18 cellular contexts compared by ENCODE assay signal in the genomic region with DNA sequence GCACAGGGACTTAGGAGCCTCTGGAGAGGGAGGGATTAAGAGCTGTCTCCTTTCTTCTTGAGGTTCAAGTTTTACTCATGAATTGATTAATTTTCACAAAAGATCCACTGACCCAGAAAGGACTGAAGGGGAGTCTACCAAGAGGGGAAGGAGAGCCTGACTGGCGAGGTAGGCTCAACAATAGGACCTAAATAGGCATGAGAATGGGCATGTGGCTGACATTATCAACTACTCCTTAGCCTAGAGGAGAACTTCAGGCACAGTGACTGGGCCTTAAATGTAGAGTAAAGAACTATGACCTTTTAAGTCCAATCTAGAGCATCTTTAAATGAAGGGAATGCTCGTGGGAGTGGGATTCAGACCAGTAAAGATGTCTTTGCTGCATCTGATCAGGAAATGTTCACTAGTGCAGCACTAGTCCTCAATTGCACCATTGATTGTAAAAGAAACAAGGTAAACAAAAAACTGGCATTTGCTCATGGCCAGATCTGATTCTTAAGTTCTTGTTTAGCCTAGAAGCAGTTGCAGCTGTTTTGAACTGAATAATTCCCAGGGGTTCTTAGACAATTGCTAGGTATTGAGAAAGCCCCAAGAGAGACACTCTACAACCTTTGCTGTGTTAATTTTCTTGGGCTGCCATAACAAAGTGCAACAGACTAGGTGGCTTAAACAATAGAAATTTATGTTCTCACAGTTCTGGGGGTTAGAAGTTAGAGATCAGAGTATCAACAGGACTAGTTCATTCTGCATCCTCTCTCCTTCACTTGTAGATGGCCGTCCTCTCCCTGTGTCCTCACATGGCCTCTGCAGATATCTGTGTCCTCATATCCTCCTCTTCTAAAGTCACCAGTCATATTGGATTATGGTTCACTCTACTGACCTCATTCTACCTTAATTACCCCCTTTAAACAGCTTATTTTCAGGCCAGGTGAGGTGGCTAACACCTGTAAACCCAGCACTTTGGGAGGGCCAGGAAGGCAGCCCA.
A peak's percentile ranks its signal among the peaks of the same experiment; 100 is the strongest.
DNase-seq lines count a peak whose midpoint lies in the region; ATAC-seq, FAIRE-seq and TF ChIP-seq lines count a peak whose summit lies in the region.
"Had no signal": no experiment of that assay in that cellular context is flagged by ENCODE, and none has a peak within 500 bp of the region (broad histone marks: within the 10 kb centered on the region; RNA-seq: fewer than 3 reads in every experiment).

No MANE protein-coding gene starts in this region.

- H3K27me3 Mint-ChIP-seq in GM23338 (ENCODE audit: insufficient read depth, low read depth, poor library complexity) (peaks cover 6% of the 10 kb centered on the region), endodermal cell (ENCODE audit: insufficient read depth) (no peaks in the 10 kb centered on the region)
- H3K27me3 Mint-ChIP-seq in stimulated activated memory B cell treated with anti-CD40 and anti-IgM and Interleukin-4, amounts not matched to agents 10 μg/mL and 1 μg/mL and 100 μg/mL, for 72 hours = peaks cover 13% of the 10 kb centered on the region

- DNase-seq in GM23338 (ENCODE audit: low spot score) (no peak), LNCaP clone FGC (ENCODE audit: low read depth) (peak; percentile 3), NCI-H69 (lab: John Stamatoyannopoulos, UW) (peak; percentile 60), endodermal cell (no peak), NCI-H2029 treated with DMSO at 0.1 percent for 48 hours (lab: John Stamatoyannopoulos, UW) (no peak), H54 (ENCODE audit: insufficient read length, low spot score) (no peak)
- no peak for DNase-seq in activated CD4-positive, alpha-beta T cell treated with anti-CD3 and anti-CD28 coated beads, Interleukin-2, amount 50 U/mL, for 4 hours
- DNase-seq: C1 segment of cervical spinal cord; Calu3; CD4-positive, alpha-beta T cell; DMS 273 treated with DMSO at 0.1 percent for 48 hours; GM23248 had no signal

- no peak overlapping the region for H3K4me2 ChIP-seq in GM23338

- H3K4me1 Mint-ChIP-seq in GM23338 (peaks cover 28% of the 10 kb centered on the region), endodermal cell (peaks cover 48% of the 10 kb centered on the region)
- H3K4me1 Mint-ChIP-seq in stimulated activated memory B cell treated with anti-CD40 and anti-IgM and Interleukin-4, amounts not matched to agents 10 μg/mL and 1 μg/mL and 100 μg/mL, for 72 hours = no peaks in the 10 kb centered on the region
- H3K4me1 Mint-ChIP-seq: B cell had no signal

- no peaks in the 10 kb centered on the region for H3K79me2 ChIP-seq in GM23338 (replicated peaks; ENCODE audit: insufficient read depth)

- H3K27me3 ChIP-seq in GM23338 (ENCODE audit: insufficient read depth) = no peaks in the 10 kb centered on the region
- no peaks in the 10 kb centered on the region for H3K27me3 ChIP-seq in endodermal cell (ENCODE audit: control insufficient read depth, insufficient read depth, low read length, poor library complexity, severe bottlenecking)

- H3K9ac ChIP-seq in endodermal cell (ENCODE audit: extremely low read depth, low read length, poor library complexity, severe bottlenecking) = no peak overlapping the region
- H3K9ac ChIP-seq: GM23248 had no signal

- H3K36me3 ChIP-seq in GM23338 (ENCODE audit: insufficient read depth) (no peaks in the 10 kb centered on the region), endodermal cell (ENCODE audit: control insufficient read depth, insufficient read depth, low read length) (peaks cover 21% of the 10 kb centered on the region)
- H3K36me3 ChIP-seq: HAP-1 had no signal

- H3K36me3 Mint-ChIP-seq in GM23338 (ENCODE audit: low read depth) (peaks cover 11% of the 10 kb centered on the region), endodermal cell (ENCODE audit: low read depth) (peaks cover 15% of the 10 kb centered on the region)
- no peaks in the 10 kb centered on the region for H3K36me3 Mint-ChIP-seq in stimulated activated memory B cell treated with anti-CD40 and anti-IgM and Interleukin-4, amounts not matched to agents 10 μg/mL and 1 μg/mL and 100 μg/mL, for 72 hours

- H3F3A ChIP-seq in GM23338 (replicated peaks; ENCODE audit: low read depth) = no peaks in the 10 kb centered on the region

- H3K9me3 Mint-ChIP-seq in GM23338 = peaks cover 11% of the 10 kb centered on the region
- peaks cover 3% of the 10 kb centered on the region for H3K9me3 Mint-ChIP-seq in endodermal cell
- no peaks in the 10 kb centered on the region for H3K9me3 Mint-ChIP-seq in stimulated activated memory B cell treated with anti-CD40 and anti-IgM and Interleukin-4, amounts not matched to agents 10 μg/mL and 1 μg/mL and 100 μg/mL, for 72 hours
- H3K9me3 Mint-ChIP-seq: CD4-positive, alpha-beta T cell had no signal

- WGBS in endodermal cell (ENCODE audit: insufficient coverage in 1 of 2, insufficient read length in 1 of 2), 2 experiments = 77 to 89% methylated on average over 3 of the region's 3 CpGs

- FAIRE-seq in H54 (lab: Jason Lieb, UNC) = no peak
- FAIRE-seq: A204.1, GM12878, GM18507 had no signal

- H3K4me3 Mint-ChIP-seq in GM23338 (no peak overlapping the region), endodermal cell (no peak overlapping the region)
- no peak overlapping the region for H3K4me3 Mint-ChIP-seq in stimulated activated memory B cell treated with anti-CD40 and anti-IgM and Interleukin-4, amounts not matched to agents 10 μg/mL and 1 μg/mL and 100 μg/mL, for 72 hours
- H3K4me3 Mint-ChIP-seq: B cell; CD4-positive, alpha-beta T cell had no signal

- no peak overlapping the region for H2AFZ ChIP-seq in GM23338
- H2AFZ ChIP-seq: GM23248 had no signal

- H3K9me2 ChIP-seq in GM23338 (ENCODE audit: insufficient read depth) = no peaks in the 10 kb centered on the region

- peaks cover 7% of the 10 kb centered on the region for H3K9me3 ChIP-seq in endodermal cell (ENCODE audit: control insufficient read depth, low read length)
- H3K9me3 ChIP-seq: HAP-1 had no signal

- H3K27ac Mint-ChIP-seq in GM23338 (no peak overlapping the region), endodermal cell (peak overlapping the region; percentile 10)
- no peak overlapping the region for H3K27ac Mint-ChIP-seq in stimulated activated memory B cell treated with anti-CD40 and anti-IgM and Interleukin-4, amounts not matched to agents 10 μg/mL and 1 μg/mL and 100 μg/mL, for 72 hours
- H3K27ac Mint-ChIP-seq: B cell; CD4-positive, alpha-beta T cell had no signal

- no peak overlapping the region for H3K27ac ChIP-seq in GM23338 (ENCODE audit: low read depth)
- H3K27ac ChIP-seq in endodermal cell (ENCODE audit: low read depth, low read length) = no peak overlapping the region
- H3K27ac ChIP-seq: GM23248 had no signal

- peak; percentile 66 for ATAC-seq in GM23338
- no peak for ATAC-seq in stimulated activated memory B cell treated with anti-CD40 and anti-IgM and Interleukin-4, amounts not matched to agents 10 μg/mL and 1 μg/mL and 100 μg/mL, for 72 hours
- ATAC-seq: GM12878 had no signal

- TF ChIP-seq CTCF in GM23338 (conservative IDR thresholded peaks at IDR 0.05; ENCODE audit: low read depth in 2 of 2) (no peak), LNCaP clone FGC (IDR thresholded peaks at IDR 0.05; ENCODE audit: control insufficient read depth, extremely low read depth, insufficient read depth) (no peak), endodermal cell (conservative IDR thresholded peaks at IDR 0.05) (no peak)

- no peaks in the 10 kb centered on the region for H4K20me1 ChIP-seq in GM23338 (replicated peaks; ENCODE audit: insufficient read depth)

- TF ChIP-seq POLR2A in H54 (IDR thresholded peaks at IDR 0.05; ENCODE audit: low read depth, low read length) = no peak

- H3K4me3 ChIP-seq in GM23338 = no peak overlapping the region
- no peak overlapping the region for H3K4me3 ChIP-seq in LNCaP clone FGC (ENCODE audit: low read depth, low read length)
- H3K4me3 ChIP-seq in endodermal cell (ENCODE audit: low read length) = no peak overlapping the region
- H3K4me3 ChIP-seq: GM12878, GM23248, HAP-1 had no signal

- H3K4me1 ChIP-seq in GM23338 (ENCODE audit: insufficient read depth) (peaks cover 20% of the 10 kb centered on the region), endodermal cell (ENCODE audit: control insufficient read depth, insufficient read depth, low read length) (peaks cover 8% of the 10 kb centered on the region)
- H3K4me1 ChIP-seq: HAP-1 had no signal

TF ChIP-seq in GM23338, 12 proteins besides CTCF, POLR2A, EP300 and RAD21 (continues in another document):
- TF ChIP-seq EZH2phosphoT487 (IDR thresholded peaks at IDR 0.05; ENCODE audit: unreplicated experiment) = no peak
- TF ChIP-seq REST (IDR thresholded peaks at IDR 0.05; ENCODE audit: unreplicated experiment) = no peak
- no peak for TF ChIP-seq ETS1 (IDR thresholded peaks at IDR 0.05)
- TF ChIP-seq ZNF114 (CRISPR knock-in tag; IDR thresholded peaks at IDR 0.05) = no peak

Comparison
In these comparisons a context has a peak if more than half of its experiments do, and no peak if none do; other contexts are left out.
1. DNase-seq: peak in LNCaP clone FGC (single experiment) and NCI-H69 (single experiment); none in GM23338 (single experiment), endodermal cell (single experiment), NCI-H2029 treated with DMSO at 0.1 percent for 48 hours (single experiment), activated CD4-positive, alpha-beta T cell treated with anti-CD3 and anti-CD28 coated beads, Interleukin-2, amount 50 U/mL, for 4 hours (0 of 2) and H54 (single experiment).